8 cellular contexts compared by ENCODE assay signal in the genomic region with DNA sequence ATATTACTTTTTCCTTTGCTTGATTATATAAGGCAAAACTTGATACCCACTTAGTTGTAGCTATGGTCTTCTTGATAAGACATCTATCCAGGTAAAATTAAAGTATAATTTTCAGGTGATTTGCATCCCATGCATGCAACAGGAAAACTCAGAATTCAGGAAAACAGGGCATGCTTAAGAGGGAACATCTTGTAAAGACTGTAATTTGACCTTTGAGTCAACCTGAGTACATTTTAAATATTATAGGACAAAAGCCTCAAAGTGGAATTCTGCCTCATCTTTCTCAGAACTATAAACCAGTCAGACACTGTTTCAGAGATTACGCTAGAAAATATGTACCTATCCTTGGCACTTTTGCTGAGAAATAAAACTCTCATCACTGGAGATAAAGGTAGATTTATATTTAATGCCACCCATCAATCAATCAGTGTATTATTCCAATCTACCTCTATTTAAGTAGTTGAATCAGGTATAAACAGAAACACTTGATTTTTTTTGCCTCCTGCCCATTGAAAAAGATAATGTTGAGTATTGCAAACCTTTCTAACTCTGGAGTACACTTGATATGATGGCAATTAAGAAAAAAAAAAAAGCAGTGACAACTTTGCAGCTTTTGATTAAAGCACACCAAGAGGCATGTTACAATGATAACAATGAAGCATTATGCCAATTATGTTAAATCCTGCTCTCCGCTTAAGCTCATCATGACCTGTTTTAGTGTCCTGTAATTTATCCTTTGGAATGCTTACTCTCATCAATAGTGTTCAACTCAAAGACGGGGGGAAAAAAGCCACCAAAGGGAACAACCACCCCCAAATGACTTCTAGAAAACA. TPM values are rescaled to one million over a fixed set of nuclear protein-coding genes. Genes with fewer than 3 reads are reported as not detected.
DNase-seq lines count a peak whose midpoint lies in the region; ATAC-seq and TF ChIP-seq lines count a peak whose summit lies in the region.

No MANE protein-coding gene starts in this region.

- peaks cover 51% of the 10 kb centered on the region for H3K4me1 ChIP-seq in CD4-positive, CD25-positive, alpha-beta regulatory T cell (ENCODE audit: control insufficient read depth, insufficient read depth, low read length, poor library complexity, severe bottlenecking)
- peaks cover 22% of the 10 kb centered on the region for H3K4me1 ChIP-seq in Loucy (ENCODE audit: insufficient read depth, low read length, poor library complexity, severe bottlenecking)

- TF ChIP-seq RAD21 in neural cell (conservative IDR thresholded peaks at IDR 0.05) = no peak

- no peaks in the 10 kb centered on the region for H3K9me3 ChIP-seq in CD4-positive, CD25-positive, alpha-beta regulatory T cell (ENCODE audit: control insufficient read depth in 2 of 2, low read length in 2 of 2)
- H3K9me3 ChIP-seq in Loucy (ENCODE audit: insufficient read depth, low read depth, low read length) (no peaks in the 10 kb centered on the region), neural cell (ENCODE audit: low read length) (no peaks in the 10 kb centered on the region)

- peaks cover 10% of the 10 kb centered on the region for H4K20me1 ChIP-seq in Loucy (ENCODE audit: insufficient read depth, low read length, poor library complexity, severe bottlenecking)
- H4K20me1 ChIP-seq in neural cell (ENCODE audit: insufficient read depth) = peaks cover 10% of the 10 kb centered on the region

- H3K4me2 ChIP-seq in Loucy (ENCODE audit: low read depth, low read length, poor library complexity, severe bottlenecking) (peak overlapping the region; percentile 98), neural cell (ENCODE audit: low read length) (peak overlapping the region; percentile 98)

- H3K4me3 ChIP-seq in CD4-positive, CD25-positive, alpha-beta regulatory T cell (ENCODE audit: low read depth, low read length) = peak overlapping the region; percentile 98
- peak overlapping the region; percentile 79 for H3K4me3 ChIP-seq in Loucy (ENCODE audit: low read length, poor library complexity, severe bottlenecking)
- H3K4me3 ChIP-seq in neural cell (ENCODE audit: low read length) = peak overlapping the region; percentile 87

- H3K36me3 ChIP-seq in CD4-positive, CD25-positive, alpha-beta regulatory T cell (ENCODE audit: control insufficient read depth, insufficient read depth, low read length) = no peaks in the 10 kb centered on the region
- H3K36me3 ChIP-seq in Loucy (ENCODE audit: insufficient read depth, low read length) = no peaks in the 10 kb centered on the region
- H3K36me3 ChIP-seq in neural cell (ENCODE audit: insufficient read depth, low read length) = no peaks in the 10 kb centered on the region

- ATAC-seq in CD4-positive, CD25-positive, alpha-beta regulatory T cell (ENCODE audit: low read depth in 2 of 2) = no peak
- no peak for ATAC-seq in HG03565 (IDR thresholded peaks at IDR 0.05; ENCODE audit: unreplicated experiment)

- H3K79me2 ChIP-seq in Loucy (ENCODE audit: insufficient read depth, low read length) (peaks cover 19% of the 10 kb centered on the region), neural cell (replicated peaks; ENCODE audit: insufficient read depth, low read length) (peaks cover 34% of the 10 kb centered on the region)

- peaks cover 8% of the 10 kb centered on the region for H3K27me3 Mint-ChIP-seq in CD4-positive, CD25-positive, alpha-beta regulatory T cell

- peak overlapping the region; percentile 99 to 100 (median 100) for H3K4me3 Mint-ChIP-seq in CD4-positive, CD25-positive, alpha-beta regulatory T cell

- H3K9ac ChIP-seq in Loucy (ENCODE audit: low read depth, low read length, poor library complexity, severe bottlenecking) = no peak overlapping the region
- peak overlapping the region; percentile 98 for H3K9ac ChIP-seq in neural cell (ENCODE audit: low read length)

- H3K9me2 ChIP-seq in Loucy (replicated peaks; ENCODE audit: low read depth, low read length) (no peaks in the 10 kb centered on the region), neural cell (ENCODE audit: insufficient read depth, low read length) (no peaks in the 10 kb centered on the region)

- no peak for TF ChIP-seq EP300 in neural cell (conservative IDR thresholded peaks at IDR 0.05; ENCODE audit: poor library complexity, severe bottlenecking)

- H3F3A ChIP-seq in Loucy (ENCODE audit: low read depth) (no peaks in the 10 kb centered on the region), neural cell (ENCODE audit: insufficient read depth, low read length, poor library complexity, severe bottlenecking) (peaks cover 6% of the 10 kb centered on the region)

- no peak for DNase-seq in CD4-positive, CD25-positive, alpha-beta regulatory T cell
- DNase-seq in dedifferentiated amniotic fluid mesenchymal stem cell (ENCODE audit: extremely low spot score) (peak; percentile 38), NCI-H1694 (lab: John Stamatoyannopoulos, UW) (no peak), cortex of kidney (lab: John Stamatoyannopoulos, UW) (no peak), NCI-H1048 (lab: John Stamatoyannopoulos, UW) (no peak)

- H3K4me1 Mint-ChIP-seq in CD4-positive, CD25-positive, alpha-beta regulatory T cell = peaks cover 20 to 50% (median 40%) of the 10 kb centered on the region in 4 donors

- H3K27ac Mint-ChIP-seq in CD4-positive, CD25-positive, alpha-beta regulatory T cell = peak overlapping the region; percentile 9 to 100 (median 94)

- H3K9me3 Mint-ChIP-seq in CD4-positive, CD25-positive, alpha-beta regulatory T cell = peaks cover 0 to 4% (median 0%) of the 10 kb centered on the region in 7 donors

- peaks cover 15% of the 10 kb centered on the region for H3K36me3 Mint-ChIP-seq in CD4-positive, CD25-positive, alpha-beta regulatory T cell

- H3K27me3 ChIP-seq in CD4-positive, CD25-positive, alpha-beta regulatory T cell (ENCODE audit: control insufficient read depth, insufficient read depth, low read length) = no peaks in the 10 kb centered on the region
- H3K27me3 ChIP-seq in Loucy (ENCODE audit: insufficient read depth, low read length, poor library complexity, severe bottlenecking) (no peaks in the 10 kb centered on the region), neural cell (ENCODE audit: insufficient read depth, low read depth, low read length) (no peaks in the 10 kb centered on the region)

- H2AFZ ChIP-seq in Loucy (ENCODE audit: low read length) = no peak overlapping the region
- H2AFZ ChIP-seq in neural cell (ENCODE audit: low read depth, low read length) = no peak overlapping the region

- TF ChIP-seq CTCF in Loucy (conservative IDR thresholded peaks at IDR 0.05; ENCODE audit: low read length) (no peak), neural cell (IDR thresholded peaks at IDR 0.05; ENCODE audit: poor library complexity, severe bottlenecking) (no peak)

- peak overlapping the region; percentile 91 for H3K27ac ChIP-seq in CD4-positive, CD25-positive, alpha-beta regulatory T cell (ENCODE audit: insufficient read depth, low read length, poor library complexity, severe bottlenecking)
- H3K27ac ChIP-seq in neural cell (ENCODE audit: low read length) = no peak overlapping the region

TF ChIP-seq in neural cell, 6 proteins besides CTCF, POLR2A, EP300 and RAD21:
- TF ChIP-seq POLR2AphosphoS5 (IDR thresholded peaks at IDR 0.05) = no peak
- no peak for TF ChIP-seq MXI1 (conservative IDR thresholded peaks at IDR 0.05; ENCODE audit: poor library complexity, severe bottlenecking)
- TF ChIP-seq, protein P1, sequence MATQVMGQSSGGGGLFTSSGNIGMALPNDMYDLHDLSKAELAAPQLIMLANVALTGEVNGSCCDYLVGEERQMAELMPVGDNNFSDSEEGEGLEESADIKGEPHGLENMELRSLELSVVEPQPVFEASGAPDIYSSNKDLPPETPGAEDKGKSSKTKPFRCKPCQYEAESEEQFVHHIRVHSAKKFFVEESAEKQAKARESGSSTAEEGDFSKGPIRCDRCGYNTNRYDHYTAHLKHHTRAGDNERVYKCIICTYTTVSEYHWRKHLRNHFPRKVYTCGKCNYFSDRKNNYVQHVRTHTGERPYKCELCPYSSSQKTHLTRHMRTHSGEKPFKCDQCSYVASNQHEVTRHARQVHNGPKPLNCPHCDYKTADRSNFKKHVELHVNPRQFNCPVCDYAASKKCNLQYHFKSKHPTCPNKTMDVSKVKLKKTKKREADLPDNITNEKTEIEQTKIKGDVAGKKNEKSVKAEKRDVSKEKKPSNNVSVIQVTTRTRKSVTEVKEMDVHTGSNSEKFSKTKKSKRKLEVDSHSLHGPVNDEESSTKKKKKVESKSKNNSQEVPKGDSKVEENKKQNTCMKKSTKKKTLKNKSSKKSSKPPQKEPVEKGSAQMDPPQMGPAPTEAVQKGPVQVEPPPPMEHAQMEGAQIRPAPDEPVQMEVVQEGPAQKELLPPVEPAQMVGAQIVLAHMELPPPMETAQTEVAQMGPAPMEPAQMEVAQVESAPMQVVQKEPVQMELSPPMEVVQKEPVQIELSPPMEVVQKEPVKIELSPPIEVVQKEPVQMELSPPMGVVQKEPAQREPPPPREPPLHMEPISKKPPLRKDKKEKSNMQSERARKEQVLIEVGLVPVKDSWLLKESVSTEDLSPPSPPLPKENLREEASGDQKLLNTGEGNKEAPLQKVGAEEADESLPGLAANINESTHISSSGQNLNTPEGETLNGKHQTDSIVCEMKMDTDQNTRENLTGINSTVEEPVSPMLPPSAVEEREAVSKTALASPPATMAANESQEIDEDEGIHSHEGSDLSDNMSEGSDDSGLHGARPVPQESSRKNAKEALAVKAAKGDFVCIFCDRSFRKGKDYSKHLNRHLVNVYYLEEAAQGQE (IDR thresholded peaks at IDR 0.05; ENCODE audit: borderline replicate concordance) = no peak
- no peak for TF ChIP-seq TAF1 (IDR thresholded peaks at IDR 0.05; ENCODE audit: low read depth)
- TF ChIP-seq EZH2 (IDR thresholded peaks at IDR 0.05; ENCODE audit: borderline replicate concordance, insufficient read depth, low read length, poor library complexity, severe bottlenecking) = no peak
- TF ChIP-seq SMC3 (conservative IDR thresholded peaks at IDR 0.05; ENCODE audit: poor library complexity) = no peak

RNA-seq across cellular contexts. Expression of a gene that starts 2.8 kb away (rescaled TPM):
- total RNA-seq in CD4-positive, CD25-positive, alpha-beta regulatory T cell = 151 TPM
- 10 to 100 TPM; 30.6 to 39.9 (median 38.4) TPM for polyA plus RNA-seq in CD4-positive, CD25-positive, alpha-beta regulatory T cell
- polyA plus RNA-seq in neural cell = 38.1 and 41.9 TPM in 2 replicates
- polyA minus RNA-seq in neural cell = 49.8 and 64.3 TPM in 2 replicates
